18 cellular contexts compared by ENCODE assay signal in the genomic region with DNA sequence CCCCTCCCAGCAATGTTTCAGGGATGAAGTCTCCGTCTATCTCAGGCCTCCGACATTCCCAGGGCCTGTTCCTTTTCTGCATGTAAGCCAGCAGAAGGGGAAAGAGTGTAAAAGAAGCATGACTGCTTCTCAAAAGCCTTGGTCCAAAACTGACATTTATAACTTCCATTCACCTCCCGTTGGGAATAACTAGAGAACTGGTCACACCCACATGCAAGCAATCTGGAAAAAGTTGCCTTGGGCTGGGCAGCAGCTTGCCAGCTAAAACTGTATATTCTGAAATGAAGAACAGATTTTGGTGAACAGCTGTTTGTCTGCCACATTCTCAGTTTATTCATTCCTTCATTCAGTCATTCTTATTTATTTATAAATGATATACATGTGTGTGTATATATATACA. TPM values are rescaled to one million over a fixed set of nuclear protein-coding genes. Genes with fewer than 3 reads are reported as not detected.
DNase-seq lines count a peak whose midpoint lies in the region; ATAC-seq, FAIRE-seq and TF ChIP-seq lines count a peak whose summit lies in the region.
"Had no signal": no experiment of that assay in that cellular context is flagged by ENCODE, and none has a peak within 500 bp of the region (broad histone marks: within the 10 kb centered on the region; RNA-seq: fewer than 3 reads in every experiment).

No MANE protein-coding gene starts in this region.

- DNase-seq in SK-N-SH (peak; percentile 30), NCI-H1694 treated with DMSO at 0.1 percent for 48 hours (lab: John Stamatoyannopoulos, UW) (peak; percentile 48), dedifferentiated amniotic fluid mesenchymal stem cell (ENCODE audit: extremely low spot score) (peak; percentile 66), myocyte (ENCODE audit: low read depth) (peak; percentile 22), natural killer cell (no peak), small intestine (no peak)
- DNase-seq: ACHN; CD4-positive, CD25-positive, alpha-beta regulatory T cell; DMS79; GM23248 had no signal

- 41% methylated on average over 3 of the region's 3 CpGs for WGBS in SK-N-SH (ENCODE audit: low lambda C conversion rate)
- WGBS in small intestine, 3 donors, result 58 to 83% (median 70%) methylated on average over 3 of the region's 3 CpGs

- H2AFZ ChIP-seq in SK-N-SH (ENCODE audit: low read depth), result no peak overlapping the region
- H2AFZ ChIP-seq: GM23248 had no signal

- no peak for FAIRE-seq in small intestine (lab: Jason Lieb, UNC)
- FAIRE-seq: GM12878, GM18507, H54 had no signal

- no peaks in the 10 kb centered on the region for H3K9me3 ChIP-seq in SK-N-SH
- H3K9me3 ChIP-seq in small intestine (ENCODE audit: control insufficient read depth, low read depth), result no peaks in the 10 kb centered on the region

- no peaks in the 10 kb centered on the region for H3K9me2 ChIP-seq in SK-N-SH

- H3K79me2 ChIP-seq in SK-N-SH (ENCODE audit: insufficient read depth), result no peaks in the 10 kb centered on the region

- H4K20me1 ChIP-seq in SK-N-SH (ENCODE audit: insufficient read depth), result no peaks in the 10 kb centered on the region
- H4K20me1 ChIP-seq: BLaER1 treated with 17β-estradiol and CSF1 and Interleukin-3, amounts not matched to agents 10 nM and 100 nM had no signal

- H3K27ac Mint-ChIP-seq in natural killer cell, result no peak overlapping the region
- H3K27ac Mint-ChIP-seq: CD4-positive, CD25-positive, alpha-beta regulatory T cell had no signal

- CTCF ChIA-PET in SK-N-SH (lab: Yijun Ruan, JAX), result interaction anchor here (0.6 to 6.6 kb wide), 7 partner anchors 12 to 681 kb away, joined by 3 to 52 read pairs (median 3); a partner anchor contains a TSS

- intact Hi-C loops in natural killer cell (cut with micrococcal nuclease), result no loop called here

- H3K27ac ChIP-seq in SK-N-SH (ENCODE audit: low read depth in 2 of 2, low read length in 1 of 2), result peak overlapping the region in 1 of 2 experiments; percentile 73; a peak in 2 of 4 replicates
- no peak overlapping the region for H3K27ac ChIP-seq in small intestine (ENCODE audit: low read depth in 1 of 2, low read length in 1 of 2)
- H3K27ac ChIP-seq: BLaER1 treated with 17β-estradiol and CSF1 and Interleukin-3, amounts not matched to agents 10 nM and 100 nM; GM23248 had no signal

- H3K9ac ChIP-seq in SK-N-SH, result no peak overlapping the region
- H3K9ac ChIP-seq: BLaER1 treated with 17β-estradiol and CSF1 and Interleukin-3, amounts not matched to agents 10 nM and 100 nM; GM23248 had no signal

- H3K4me2 ChIP-seq in SK-N-SH, result no peak overlapping the region
- H3K4me2 ChIP-seq: BLaER1 treated with 17β-estradiol and CSF1 and Interleukin-3, amounts not matched to agents 10 nM and 100 nM had no signal

- TF ChIP-seq CTCF in SK-N-SH (IDR thresholded peaks at IDR 0.05) (no peak), natural killer cell (IDR thresholded peaks at IDR 0.05) (no peak)

- ATAC-seq in SK-N-SH treated with all-trans-retinoic acid at 6 μM for 48 hours, result no peak; the same call in 2 of the 3 replicates
- no peak for ATAC-seq in natural killer cell
- ATAC-seq in HG02970 (IDR thresholded peaks at IDR 0.05; ENCODE audit: low FRiP score, unreplicated experiment), result no peak
- ATAC-seq: GM12878, HCT116 had no signal

- H3F3A ChIP-seq in SK-N-SH (replicated peaks; ENCODE audit: insufficient read depth), result no peaks in the 10 kb centered on the region

- peaks cover 20 to 36% of the 10 kb centered on the region in 2 donors for H3K27me3 Mint-ChIP-seq in natural killer cell (ENCODE audit: low read depth in 2 of 2)

- no peaks in the 10 kb centered on the region for H3K9me3 Mint-ChIP-seq in natural killer cell

- POLR2A ChIA-PET in SK-N-SH (lab: Yijun Ruan, JAX), result no interaction called here

- no peak for TF ChIP-seq RAD21 in SK-N-SH (IDR thresholded peaks at IDR 0.05; ENCODE audit: low read length)

- H3K4me1 Mint-ChIP-seq in natural killer cell, result no peaks in the 10 kb centered on the region
- H3K4me1 Mint-ChIP-seq: CD4-positive, CD25-positive, alpha-beta regulatory T cell had no signal

- H3K4me3 ChIP-seq in SK-N-SH (ENCODE audit: low read depth in 2 of 2, low read length in 1 of 2) (no peak overlapping the region), small intestine (ENCODE audit: low read depth in 1 of 2, low read length in 2 of 2) (no peak overlapping the region)
- H3K4me3 ChIP-seq: BLaER1 treated with 17β-estradiol and CSF1 and Interleukin-3, amounts not matched to agents 10 nM and 100 nM; GM12878; GM23248 had no signal

- no peak overlapping the region for H3K4me3 Mint-ChIP-seq in natural killer cell
- H3K4me3 Mint-ChIP-seq: CD4-positive, CD25-positive, alpha-beta regulatory T cell had no signal

- H3K4me1 ChIP-seq in SK-N-SH (ENCODE audit: control insufficient read depth in 1 of 2, insufficient read depth in 2 of 2, low read depth in 1 of 2, low read length in 1 of 2), result peaks cover 0 to 26% of the 10 kb centered on the region in 2 experiments; a peak in 2 of 4 replicates
- H3K4me1 ChIP-seq in small intestine (ENCODE audit: control insufficient read depth in 2 of 2, insufficient read depth in 1 of 2, low read depth in 1 of 2, low read length in 1 of 2), result no peaks in the 10 kb centered on the region

- no peaks in the 10 kb centered on the region for H3K36me3 Mint-ChIP-seq in natural killer cell
- H3K36me3 Mint-ChIP-seq: CD4-positive, CD25-positive, alpha-beta regulatory T cell had no signal

- TF ChIP-seq EP300 in SK-N-SH (IDR thresholded peaks at IDR 0.05; ENCODE audit: borderline replicate concordance in 1 of 2, low read depth in 1 of 2, low read length in 1 of 2), result peak in 1 of 2 experiments; percentile 54; a peak in 1 of 4 replicates

- H3K27me3 ChIP-seq in SK-N-SH (ENCODE audit: insufficient read depth), result no peaks in the 10 kb centered on the region
- no peaks in the 10 kb centered on the region for H3K27me3 ChIP-seq in small intestine (ENCODE audit: control insufficient read depth in 2 of 2, insufficient read depth in 2 of 2, low read length in 2 of 2)
- H3K27me3 ChIP-seq: BLaER1 treated with 17β-estradiol and CSF1 and Interleukin-3, amounts not matched to agents 10 nM and 100 nM had no signal

- no peaks in the 10 kb centered on the region for H3K36me3 ChIP-seq in SK-N-SH (replicated peaks in 1 of 2; ENCODE audit: control insufficient read depth in 1 of 2, insufficient read depth in 2 of 2, low read length in 1 of 2)
- no peaks in the 10 kb centered on the region for H3K36me3 ChIP-seq in small intestine (ENCODE audit: control insufficient read depth in 2 of 2, insufficient read depth in 2 of 2, low read length in 2 of 2)

TF ChIP-seq in SK-N-SH, 30 proteins besides CTCF, POLR2A, EP300 and RAD21:
- TF ChIP-seq CHD2 (IDR thresholded peaks at IDR 0.05; ENCODE audit: low read length, partially characterized antibody) (peak; percentile 21), RCOR1 (IDR thresholded peaks at IDR 0.05; ENCODE audit: low read length) (peak; percentile 42; the same call in 1 of the 2 replicates), GATA2 (CRISPR knock-in tag; IDR thresholded peaks at IDR 0.05) (no peak)
- TF ChIP-seq, protein P1, sequence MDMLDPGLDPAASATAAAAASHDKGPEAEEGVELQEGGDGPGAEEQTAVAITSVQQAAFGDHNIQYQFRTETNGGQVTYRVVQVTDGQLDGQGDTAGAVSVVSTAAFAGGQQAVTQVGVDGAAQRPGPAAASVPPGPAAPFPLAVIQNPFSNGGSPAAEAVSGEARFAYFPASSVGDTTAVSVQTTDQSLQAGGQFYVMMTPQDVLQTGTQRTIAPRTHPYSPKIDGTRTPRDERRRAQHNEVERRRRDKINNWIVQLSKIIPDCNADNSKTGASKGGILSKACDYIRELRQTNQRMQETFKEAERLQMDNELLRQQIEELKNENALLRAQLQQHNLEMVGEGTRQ (IDR thresholded peaks at IDR 0.05; ENCODE audit: borderline replicate concordance, low read depth, low read length), result no peak

TF ChIP-seq in SK-N-SH treated with all-trans-retinoic acid at 6 μM for 48 hours, 23 proteins besides CTCF, POLR2A, EP300 and RAD21:
- no peak for TF ChIP-seq ZNF565 (CRISPR knock-in tag; conservative IDR thresholded peaks at IDR 0.05; ENCODE audit: low read depth)
- TF ChIP-seq, protein P2, sequence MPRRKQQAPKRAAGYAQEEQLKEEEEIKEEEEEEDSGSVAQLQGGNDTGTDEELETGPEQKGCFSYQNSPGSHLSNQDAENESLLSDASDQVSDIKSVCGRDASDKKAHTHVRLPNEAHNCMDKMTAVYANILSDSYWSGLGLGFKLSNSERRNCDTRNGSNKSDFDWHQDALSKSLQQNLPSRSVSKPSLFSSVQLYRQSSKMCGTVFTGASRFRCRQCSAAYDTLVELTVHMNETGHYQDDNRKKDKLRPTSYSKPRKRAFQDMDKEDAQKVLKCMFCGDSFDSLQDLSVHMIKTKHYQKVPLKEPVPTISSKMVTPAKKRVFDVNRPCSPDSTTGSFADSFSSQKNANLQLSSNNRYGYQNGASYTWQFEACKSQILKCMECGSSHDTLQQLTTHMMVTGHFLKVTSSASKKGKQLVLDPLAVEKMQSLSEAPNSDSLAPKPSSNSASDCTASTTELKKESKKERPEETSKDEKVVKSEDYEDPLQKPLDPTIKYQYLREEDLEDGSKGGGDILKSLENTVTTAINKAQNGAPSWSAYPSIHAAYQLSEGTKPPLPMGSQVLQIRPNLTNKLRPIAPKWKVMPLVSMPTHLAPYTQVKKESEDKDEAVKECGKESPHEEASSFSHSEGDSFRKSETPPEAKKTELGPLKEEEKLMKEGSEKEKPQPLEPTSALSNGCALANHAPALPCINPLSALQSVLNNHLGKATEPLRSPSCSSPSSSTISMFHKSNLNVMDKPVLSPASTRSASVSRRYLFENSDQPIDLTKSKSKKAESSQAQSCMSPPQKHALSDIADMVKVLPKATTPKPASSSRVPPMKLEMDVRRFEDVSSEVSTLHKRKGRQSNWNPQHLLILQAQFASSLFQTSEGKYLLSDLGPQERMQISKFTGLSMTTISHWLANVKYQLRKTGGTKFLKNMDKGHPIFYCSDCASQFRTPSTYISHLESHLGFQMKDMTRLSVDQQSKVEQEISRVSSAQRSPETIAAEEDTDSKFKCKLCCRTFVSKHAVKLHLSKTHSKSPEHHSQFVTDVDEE (CRISPR knock-in tag; IDR thresholded peaks at IDR 0.05), result no peak
- TF ChIP-seq ARNTL (CRISPR knock-in tag; IDR thresholded peaks at IDR 0.05; ENCODE audit: borderline replicate concordance, low read depth), result no peak
- TF ChIP-seq SNAI2 (CRISPR knock-in tag; IDR thresholded peaks at IDR 0.05), result no peak
- no peak for TF ChIP-seq ZNF8 (CRISPR knock-in tag; IDR thresholded peaks at IDR 0.05)
- TF ChIP-seq ZC3H10 (CRISPR knock-in tag; IDR thresholded peaks at IDR 0.05), result no peak
- TF ChIP-seq TCF4 (CRISPR knock-in tag; IDR thresholded peaks at IDR 0.05; ENCODE audit: borderline replicate concordance), result no peak
- no peak for TF ChIP-seq ZFP30 (CRISPR knock-in tag; IDR thresholded peaks at IDR 0.05)

RNA-seq across cellular contexts. Expression of a gene that starts 24.2 kb away (rescaled TPM):
- polyA plus RNA-seq in SK-N-SH (2012; rRNA removed) (1.5 and 2.5 TPM in 2 replicates), small intestine (1 to 10 TPM; 3.8 to 5.7 (median 4.2) TPM)
- 1.6 and 1.7 TPM in 2 replicates for polyA plus RNA-seq in SK-N-SH (2012; cell fraction: cytosol; rRNA removed)
- polyA plus RNA-seq in SK-N-SH (2012; cell fraction: nucleus; rRNA removed), result 3.5 and 3.8 TPM in 2 replicates
- total RNA-seq in myocyte (2.2 and 3.6 TPM in 2 replicates), natural killer cell (10 to 100 TPM in 1 of 3 donors, 1 to 10 TPM in 2; 5.2 to 10.6 (median 6.8) TPM)
- 1.3 TPM for polyA plus RNA-seq in myocyte (2012)
- total RNA-seq: G401 had no signal

Comparison
In these comparisons a context has a peak if more than half of its experiments do, and no peak if none do; other contexts are left out.
1. DNase-seq: peak in SK-N-SH (single experiment), NCI-H1694 treated with DMSO at 0.1 percent for 48 hours (single experiment), dedifferentiated amniotic fluid mesenchymal stem cell (single experiment) and myocyte (single experiment); none in natural killer cell (single experiment) and small intestine (single experiment).